1 cellular context compared by ENCODE assay signal in genomic region chr7:155807805-155808550, GRCh38.
TF ChIP-seq lines count a peak whose summit lies in the region.

No MANE protein-coding gene starts in this region.

TF ChIP-seq in HepG2, 621 proteins besides CTCF, POLR2A, EP300 and RAD21 (continued from another document and continues in another):
- TF ChIP-seq STAT6 (CRISPR knock-in tag; IDR thresholded peaks at IDR 0.05; ENCODE audit: borderline replicate concordance) (no peak), ZC3H4 (CRISPR knock-in tag; IDR thresholded peaks at IDR 0.05; ENCODE audit: borderline replicate concordance) (peak; percentile 22; the same call in 1 of the 2 replicates), MXI1 (IDR thresholded peaks at IDR 0.05; ENCODE audit: borderline replicate concordance, low read depth, low read length) (no peak), NCOA5 (CRISPR knock-in tag; IDR thresholded peaks at IDR 0.05) (no peak), SUZ12 (IDR thresholded peaks at IDR 0.05; ENCODE audit: low read depth, low read length) (no peak), ZFP82 (CRISPR knock-in tag; IDR thresholded peaks at IDR 0.05; ENCODE audit: borderline replicate concordance) (no peak), SMARCE1 (IDR thresholded peaks at IDR 0.05; ENCODE audit: borderline replicate concordance) (no peak), U2AF2 (IDR thresholded peaks at IDR 0.05; ENCODE audit: low read depth, low read length) (no peak), ZBTB10 (CRISPR knock-in tag; IDR thresholded peaks at IDR 0.05; ENCODE audit: borderline replicate concordance) (no peak), MAZ (IDR thresholded peaks at IDR 0.05; ENCODE audit: borderline replicate concordance, low read depth, low read length) (no peak), MAZ (CRISPR knock-in tag; IDR thresholded peaks at IDR 0.05; ENCODE audit: low read depth) (peak; percentile 22; the same call in 1 of the 2 replicates), EHMT2 (IDR thresholded peaks at IDR 0.05; ENCODE audit: borderline replicate concordance, low read depth, low read length) (no peak), NR2F1 (CRISPR knock-in tag; IDR thresholded peaks at IDR 0.05) (peak in 1 of 2 experiments; percentile 68; a peak in 2 of 4 replicates), SMAD9 (CRISPR knock-in tag; IDR thresholded peaks at IDR 0.05) (no peak), ZNF501 (CRISPR knock-in tag; IDR thresholded peaks at IDR 0.05) (no peak), FUBP1 (CRISPR knock-in tag; IDR thresholded peaks at IDR 0.05; ENCODE audit: borderline replicate concordance) (no peak), ZNF556 (CRISPR knock-in tag; IDR thresholded peaks at IDR 0.05; ENCODE audit: borderline replicate concordance) (no peak), SOX5 (CRISPR knock-in tag; IDR thresholded peaks at IDR 0.05; ENCODE audit: borderline replicate concordance) (no peak; the same call in 1 of the 2 replicates), ZZZ3 (CRISPR knock-in tag; IDR thresholded peaks at IDR 0.05; ENCODE audit: borderline replicate concordance) (no peak), ZNF335 (CRISPR knock-in tag; IDR thresholded peaks at IDR 0.05) (no peak), AHDC1 (CRISPR knock-in tag; IDR thresholded peaks at IDR 0.05; ENCODE audit: borderline replicate concordance) (no peak), ZNF33B (CRISPR knock-in tag; IDR thresholded peaks at IDR 0.05) (no peak)
- TF ChIP-seq, protein P1, sequence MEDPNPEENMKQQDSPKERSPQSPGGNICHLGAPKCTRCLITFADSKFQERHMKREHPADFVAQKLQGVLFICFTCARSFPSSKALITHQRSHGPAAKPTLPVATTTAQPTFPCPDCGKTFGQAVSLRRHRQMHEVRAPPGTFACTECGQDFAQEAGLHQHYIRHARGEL (CRISPR knock-in tag; IDR thresholded peaks at IDR 0.05) = no peak
- TF ChIP-seq, protein P2, sequence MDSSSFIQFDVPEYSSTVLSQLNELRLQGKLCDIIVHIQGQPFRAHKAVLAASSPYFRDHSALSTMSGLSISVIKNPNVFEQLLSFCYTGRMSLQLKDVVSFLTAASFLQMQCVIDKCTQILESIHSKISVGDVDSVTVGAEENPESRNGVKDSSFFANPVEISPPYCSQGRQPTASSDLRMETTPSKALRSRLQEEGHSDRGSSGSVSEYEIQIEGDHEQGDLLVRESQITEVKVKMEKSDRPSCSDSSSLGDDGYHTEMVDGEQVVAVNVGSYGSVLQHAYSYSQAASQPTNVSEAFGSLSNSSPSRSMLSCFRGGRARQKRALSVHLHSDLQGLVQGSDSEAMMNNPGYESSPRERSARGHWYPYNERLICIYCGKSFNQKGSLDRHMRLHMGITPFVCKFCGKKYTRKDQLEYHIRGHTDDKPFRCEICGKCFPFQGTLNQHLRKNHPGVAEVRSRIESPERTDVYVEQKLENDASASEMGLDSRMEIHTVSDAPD (CRISPR knock-in tag; IDR thresholded peaks at IDR 0.05) = no peak
- TF ChIP-seq, protein P3, sequence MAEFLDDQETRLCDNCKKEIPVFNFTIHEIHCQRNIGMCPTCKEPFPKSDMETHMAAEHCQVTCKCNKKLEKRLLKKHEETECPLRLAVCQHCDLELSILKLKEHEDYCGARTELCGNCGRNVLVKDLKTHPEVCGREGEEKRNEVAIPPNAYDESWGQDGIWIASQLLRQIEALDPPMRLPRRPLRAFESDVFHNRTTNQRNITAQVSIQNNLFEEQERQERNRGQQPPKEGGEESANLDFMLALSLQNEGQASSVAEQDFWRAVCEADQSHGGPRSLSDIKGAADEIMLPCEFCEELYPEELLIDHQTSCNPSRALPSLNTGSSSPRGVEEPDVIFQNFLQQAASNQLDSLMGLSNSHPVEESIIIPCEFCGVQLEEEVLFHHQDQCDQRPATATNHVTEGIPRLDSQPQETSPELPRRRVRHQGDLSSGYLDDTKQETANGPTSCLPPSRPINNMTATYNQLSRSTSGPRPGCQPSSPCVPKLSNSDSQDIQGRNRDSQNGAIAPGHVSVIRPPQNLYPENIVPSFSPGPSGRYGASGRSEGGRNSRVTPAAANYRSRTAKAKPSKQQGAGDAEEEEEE (CRISPR knock-in tag; IDR thresholded peaks at IDR 0.05; ENCODE audit: borderline replicate concordance) = no peak
- TF ChIP-seq, protein P4, sequence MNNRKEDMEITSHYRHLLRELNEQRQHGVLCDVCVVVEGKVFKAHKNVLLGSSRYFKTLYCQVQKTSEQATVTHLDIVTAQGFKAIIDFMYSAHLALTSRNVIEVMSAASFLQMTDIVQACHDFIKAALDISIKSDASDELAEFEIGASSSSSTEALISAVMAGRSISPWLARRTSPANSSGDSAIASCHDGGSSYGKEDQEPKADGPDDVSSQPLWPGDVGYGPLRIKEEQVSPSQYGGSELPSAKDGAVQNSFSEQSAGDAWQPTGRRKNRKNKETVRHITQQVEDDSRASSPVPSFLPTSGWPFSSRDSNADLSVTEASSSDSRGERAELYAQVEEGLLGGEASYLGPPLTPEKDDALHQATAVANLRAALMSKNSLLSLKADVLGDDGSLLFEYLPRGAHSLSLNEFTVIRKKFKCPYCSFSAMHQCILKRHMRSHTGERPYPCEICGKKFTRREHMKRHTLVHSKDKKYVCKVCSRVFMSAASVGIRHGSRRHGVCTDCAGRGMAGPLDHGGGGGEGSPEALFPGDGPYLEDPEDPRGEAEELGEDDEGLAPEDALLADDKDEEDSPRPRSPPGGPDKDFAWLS (CRISPR knock-in tag; IDR thresholded peaks at IDR 0.05; ENCODE audit: borderline replicate concordance) = no peak
- TF ChIP-seq, protein P5, sequence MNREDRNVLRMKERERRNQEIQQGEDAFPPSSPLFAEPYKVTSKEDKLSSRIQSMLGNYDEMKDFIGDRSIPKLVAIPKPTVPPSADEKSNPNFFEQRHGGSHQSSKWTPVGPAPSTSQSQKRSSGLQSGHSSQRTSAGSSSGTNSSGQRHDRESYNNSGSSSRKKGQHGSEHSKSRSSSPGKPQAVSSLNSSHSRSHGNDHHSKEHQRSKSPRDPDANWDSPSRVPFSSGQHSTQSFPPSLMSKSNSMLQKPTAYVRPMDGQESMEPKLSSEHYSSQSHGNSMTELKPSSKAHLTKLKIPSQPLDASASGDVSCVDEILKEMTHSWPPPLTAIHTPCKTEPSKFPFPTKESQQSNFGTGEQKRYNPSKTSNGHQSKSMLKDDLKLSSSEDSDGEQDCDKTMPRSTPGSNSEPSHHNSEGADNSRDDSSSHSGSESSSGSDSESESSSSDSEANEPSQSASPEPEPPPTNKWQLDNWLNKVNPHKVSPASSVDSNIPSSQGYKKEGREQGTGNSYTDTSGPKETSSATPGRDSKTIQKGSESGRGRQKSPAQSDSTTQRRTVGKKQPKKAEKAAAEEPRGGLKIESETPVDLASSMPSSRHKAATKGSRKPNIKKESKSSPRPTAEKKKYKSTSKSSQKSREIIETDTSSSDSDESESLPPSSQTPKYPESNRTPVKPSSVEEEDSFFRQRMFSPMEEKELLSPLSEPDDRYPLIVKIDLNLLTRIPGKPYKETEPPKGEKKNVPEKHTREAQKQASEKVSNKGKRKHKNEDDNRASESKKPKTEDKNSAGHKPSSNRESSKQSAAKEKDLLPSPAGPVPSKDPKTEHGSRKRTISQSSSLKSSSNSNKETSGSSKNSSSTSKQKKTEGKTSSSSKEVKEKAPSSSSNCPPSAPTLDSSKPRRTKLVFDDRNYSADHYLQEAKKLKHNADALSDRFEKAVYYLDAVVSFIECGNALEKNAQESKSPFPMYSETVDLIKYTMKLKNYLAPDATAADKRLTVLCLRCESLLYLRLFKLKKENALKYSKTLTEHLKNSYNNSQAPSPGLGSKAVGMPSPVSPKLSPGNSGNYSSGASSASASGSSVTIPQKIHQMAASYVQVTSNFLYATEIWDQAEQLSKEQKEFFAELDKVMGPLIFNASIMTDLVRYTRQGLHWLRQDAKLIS (CRISPR knock-in tag; IDR thresholded peaks at IDR 0.05) = no peak
